10 cellular contexts compared by ENCODE assay signal in genomic region chr7:123070702-123071286, GRCh38.
DNase-seq lines count a peak whose midpoint lies in the region; ATAC-seq, FAIRE-seq and TF ChIP-seq lines count a peak whose summit lies in the region.
"Had no signal": no experiment of that assay in that cellular context is flagged by ENCODE, and none has a peak within 500 bp of the region (broad histone marks: within the 10 kb centered on the region; RNA-seq: fewer than 3 reads in every experiment).

No MANE protein-coding gene starts in this region.

- H3K9me3 ChIP-seq in PC-3 (ENCODE audit: low read length) (no peaks in the 10 kb centered on the region), hepatocyte (ENCODE audit: low read depth) (no peaks in the 10 kb centered on the region)

- TF ChIP-seq POLR2A in H54 (IDR thresholded peaks at IDR 0.05; ENCODE audit: low read depth, low read length) = no peak

- no peaks in the 10 kb centered on the region for H3K36me3 ChIP-seq in PC-3 (ENCODE audit: low read depth, low read length)
- no peaks in the 10 kb centered on the region for H3K36me3 ChIP-seq in hepatocyte (replicated peaks; ENCODE audit: insufficient read depth, low read depth)

- peak; percentile 72 for TF ChIP-seq CTCF in PC-3 (conservative IDR thresholded peaks at IDR 0.05; ENCODE audit: low read depth, low read length)
- peak; percentile 34 for TF ChIP-seq CTCF in hepatocyte (IDR thresholded peaks at IDR 0.05; ENCODE audit: poor library complexity)

- FAIRE-seq in H54 (lab: Jason Lieb, UNC) = peak; percentile 61

- BruUV-seq in PC-3 (replicated peaks; lab: Mats Ljungman, UMichigan) = no TSS peak

- H3K4me1 ChIP-seq in PC-3 (ENCODE audit: insufficient read depth, low read length) = no peaks in the 10 kb centered on the region
- no peaks in the 10 kb centered on the region for H3K4me1 ChIP-seq in hepatocyte (ENCODE audit: insufficient read depth)

- H3K79me2 ChIP-seq in PC-3 (ENCODE audit: low read length) = no peaks in the 10 kb centered on the region
- H3K79me2 ChIP-seq in hepatocyte = no peaks in the 10 kb centered on the region

- H3K4me3 Mint-ChIP-seq in activated CD4-positive, alpha-beta memory T cell treated with anti-CD3 and anti-CD28 coated beads, Interleukin-2, amount 10 ng/mL, durations not matched to agents 7 days and 5 days = no peak overlapping the region
- H3K4me3 Mint-ChIP-seq in T-helper 2 cell treated with Interferon-gamma antibody and Interleukin-4, amounts not matched to agents 5 μg/mL and 100 μg/mL, for 36 hours = no peak overlapping the region
- H3K4me3 Mint-ChIP-seq in activated T-cell treated with anti-CD3 and anti-CD28 coated beads, Interleukin-2, amount 50 U/mL, for 72 hours = no peak overlapping the region
- H3K4me3 Mint-ChIP-seq: IgD-negative memory B cell had no signal

- no peak overlapping the region for H3K4me2 ChIP-seq in PC-3 (ENCODE audit: low read length)
- no peak overlapping the region for H3K4me2 ChIP-seq in hepatocyte

- no peaks in the 10 kb centered on the region for H3K9me3 Mint-ChIP-seq in activated CD4-positive, alpha-beta memory T cell treated with anti-CD3 and anti-CD28 coated beads, Interleukin-2, amount 10 ng/mL, durations not matched to agents 7 days and 5 days
- H3K9me3 Mint-ChIP-seq in T-helper 2 cell treated with Interferon-gamma antibody and Interleukin-4, amounts not matched to agents 5 μg/mL and 100 μg/mL, for 36 hours = peaks cover 4% of the 10 kb centered on the region
- peaks cover 2 to 5% of the 10 kb centered on the region in 2 donors for H3K9me3 Mint-ChIP-seq in activated T-cell treated with anti-CD3 and anti-CD28 coated beads, Interleukin-2, amount 50 U/mL, for 72 hours

- no peak overlapping the region for H3K27ac Mint-ChIP-seq in activated CD4-positive, alpha-beta memory T cell treated with anti-CD3 and anti-CD28 coated beads, Interleukin-2, amount 10 ng/mL, durations not matched to agents 7 days and 5 days
- H3K27ac Mint-ChIP-seq in T-helper 2 cell treated with Interferon-gamma antibody and Interleukin-4, amounts not matched to agents 5 μg/mL and 100 μg/mL, for 36 hours = no peak overlapping the region
- H3K27ac Mint-ChIP-seq in activated T-cell treated with anti-CD3 and anti-CD28 coated beads, Interleukin-2, amount 50 U/mL, for 72 hours = no peak overlapping the region
- H3K27ac Mint-ChIP-seq: IgD-negative memory B cell had no signal

- intact Hi-C loops in PC-3 (cut with micrococcal nuclease) = loop anchor here (2.0 to 10.0 kb wide), 3 partner anchors 84 to 304 kb away; no protein-coding TSS in a partner anchor

- POLR2A ChIA-PET in PC-3 (lab: Charles Lee; ENCODE audit: unreplicated experiment) = no interaction called here
- POLR2A ChIA-PET in activated CD4-positive, alpha-beta memory T cell treated with anti-CD3 and anti-CD28 coated beads, Interleukin-2, amount 10 ng/mL, durations not matched to agents 7 days and 5 days (lab: Charles Lee) = no interaction called here

- H3K9me2 ChIP-seq in PC-3 (replicated peaks; ENCODE audit: low read length) = no peaks in the 10 kb centered on the region
- no peaks in the 10 kb centered on the region for H3K9me2 ChIP-seq in hepatocyte (replicated peaks; ENCODE audit: insufficient read depth)

- H3K4me3 ChIP-seq in PC-3 (ENCODE audit: low read length) = no peak overlapping the region
- H3K4me3 ChIP-seq in hepatocyte = no peak overlapping the region

- no peak overlapping the region for H3K27ac ChIP-seq in PC-3 (ENCODE audit: low read length)
- H3K27ac ChIP-seq in hepatocyte = no peak overlapping the region

- H4K20me1 ChIP-seq in PC-3 (ENCODE audit: low read length) (no peaks in the 10 kb centered on the region), hepatocyte (ENCODE audit: insufficient read depth, poor library complexity, severe bottlenecking) (no peaks in the 10 kb centered on the region)

- H3F3A ChIP-seq in PC-3 (ENCODE audit: low read length, unreplicated experiment) = no peaks in the 10 kb centered on the region

- H3K27me3 ChIP-seq in PC-3 (ENCODE audit: low read length) (peaks cover 14% of the 10 kb centered on the region; the same call in 1 of the 2 replicates), hepatocyte (no peaks in the 10 kb centered on the region)

- H2AFZ ChIP-seq in PC-3 (ENCODE audit: low read length) (no peak overlapping the region), hepatocyte (no peak overlapping the region)

- DNase-seq in DMS53 (lab: John Stamatoyannopoulos, UW) (peak; percentile 70), H54 (ENCODE audit: insufficient read length, low spot score) (peak; percentile 1), PC-3 (peak; percentile 49), hepatocyte (ENCODE audit: low spot score) (peak; percentile 15), medulla oblongata (ENCODE audit: extremely low spot score) (no peak)
- DNase-seq in activated CD4-positive, alpha-beta memory T cell treated with anti-CD3 and anti-CD28 coated beads, Interleukin-2, amount 10 ng/mL, durations not matched to agents 7 days and 5 days = no peak
- no peak for DNase-seq in T-helper 2 cell treated with Interferon-gamma antibody and Interleukin-4, amounts not matched to agents 5 μg/mL and 100 μg/mL, for 36 hours (ENCODE audit: low spot score)
- no peak for DNase-seq in activated T-cell treated with anti-CD3 and anti-CD28 coated beads, Interleukin-2, amount 50 U/mL, for 72 hours
- DNase-seq: posterior cingulate gyrus had no signal

- H3K4me1 Mint-ChIP-seq in activated CD4-positive, alpha-beta memory T cell treated with anti-CD3 and anti-CD28 coated beads, Interleukin-2, amount 10 ng/mL, durations not matched to agents 7 days and 5 days = no peaks in the 10 kb centered on the region
- no peaks in the 10 kb centered on the region for H3K4me1 Mint-ChIP-seq in T-helper 2 cell treated with Interferon-gamma antibody and Interleukin-4, amounts not matched to agents 5 μg/mL and 100 μg/mL, for 36 hours (ENCODE audit: low read depth)
- no peaks in the 10 kb centered on the region for H3K4me1 Mint-ChIP-seq in activated T-cell treated with anti-CD3 and anti-CD28 coated beads, Interleukin-2, amount 50 U/mL, for 72 hours (ENCODE audit: low read depth)
- H3K4me1 Mint-ChIP-seq: IgD-negative memory B cell had no signal

- ATAC-seq in PC-3 = peak; percentile 43
- ATAC-seq in activated T-cell treated with anti-CD3 and anti-CD28 coated beads, Interleukin-2, amount 50 U/mL, for 72 hours (replicated peaks in 1 of 2) = no peak

- H3K27me3 Mint-ChIP-seq in activated CD4-positive, alpha-beta memory T cell treated with anti-CD3 and anti-CD28 coated beads, Interleukin-2, amount 10 ng/mL, durations not matched to agents 7 days and 5 days = no peaks in the 10 kb centered on the region
- H3K27me3 Mint-ChIP-seq in T-helper 2 cell treated with Interferon-gamma antibody and Interleukin-4, amounts not matched to agents 5 μg/mL and 100 μg/mL, for 36 hours (ENCODE audit: low read depth) = no peaks in the 10 kb centered on the region
- no peaks in the 10 kb centered on the region for H3K27me3 Mint-ChIP-seq in activated T-cell treated with anti-CD3 and anti-CD28 coated beads, Interleukin-2, amount 50 U/mL, for 72 hours (ENCODE audit: low read depth)
- H3K27me3 Mint-ChIP-seq: IgD-negative memory B cell had no signal

- WGBS in hepatocyte (ENCODE audit: low lambda C conversion rate, missing lambda C conversion rate) = 45% methylated on average over 5 of the region's 5 CpGs

- H3K9ac ChIP-seq in PC-3 (ENCODE audit: low read length) = no peak overlapping the region

- CTCF ChIA-PET in PC-3 (lab: Charles Lee) = interaction anchor here (0.6 to 1.0 kb wide), 3 partner anchors 125 to 296 kb away, joined by 3 read pairs; no protein-coding TSS in a partner anchor
- CTCF ChIA-PET in activated CD4-positive, alpha-beta memory T cell treated with anti-CD3 and anti-CD28 coated beads, Interleukin-2, amount 10 ng/mL, durations not matched to agents 7 days and 5 days (lab: Charles Lee) = interaction anchor here (0.8 kb wide), 1 partner anchor 87 kb away, joined by 3 read pairs; no protein-coding TSS in a partner anchor

- no peaks in the 10 kb centered on the region for H3K36me3 Mint-ChIP-seq in activated CD4-positive, alpha-beta memory T cell treated with anti-CD3 and anti-CD28 coated beads, Interleukin-2, amount 10 ng/mL, durations not matched to agents 7 days and 5 days (ENCODE audit: low read depth)
- H3K36me3 Mint-ChIP-seq in T-helper 2 cell treated with Interferon-gamma antibody and Interleukin-4, amounts not matched to agents 5 μg/mL and 100 μg/mL, for 36 hours (ENCODE audit: low read depth) = no peaks in the 10 kb centered on the region
- no peaks in the 10 kb centered on the region for H3K36me3 Mint-ChIP-seq in activated T-cell treated with anti-CD3 and anti-CD28 coated beads, Interleukin-2, amount 50 U/mL, for 72 hours (ENCODE audit: insufficient read depth in 2 of 2)
- H3K36me3 Mint-ChIP-seq: IgD-negative memory B cell had no signal

Comparison
In these comparisons a context has a peak if more than half of its experiments do, and no peak if none do; other contexts are left out.
1. DNase-seq: peak in DMS53 (single experiment), H54 (single experiment), PC-3 (single experiment) and hepatocyte (single experiment); none in activated CD4-positive, alpha-beta memory T cell treated with anti-CD3 and anti-CD28 coated beads, Interleukin-2, amount 10 ng/mL, durations not matched to agents 7 days and 5 days (single experiment), T-helper 2 cell treated with Interferon-gamma antibody and Interleukin-4, amounts not matched to agents 5 μg/mL and 100 μg/mL, for 36 hours (single experiment), medulla oblongata (single experiment) and activated T-cell treated with anti-CD3 and anti-CD28 coated beads, Interleukin-2, amount 50 U/mL, for 72 hours (0 of 2).